Comparison of ENCODE assay signal across 20 cellular contexts in the genomic region with DNA sequence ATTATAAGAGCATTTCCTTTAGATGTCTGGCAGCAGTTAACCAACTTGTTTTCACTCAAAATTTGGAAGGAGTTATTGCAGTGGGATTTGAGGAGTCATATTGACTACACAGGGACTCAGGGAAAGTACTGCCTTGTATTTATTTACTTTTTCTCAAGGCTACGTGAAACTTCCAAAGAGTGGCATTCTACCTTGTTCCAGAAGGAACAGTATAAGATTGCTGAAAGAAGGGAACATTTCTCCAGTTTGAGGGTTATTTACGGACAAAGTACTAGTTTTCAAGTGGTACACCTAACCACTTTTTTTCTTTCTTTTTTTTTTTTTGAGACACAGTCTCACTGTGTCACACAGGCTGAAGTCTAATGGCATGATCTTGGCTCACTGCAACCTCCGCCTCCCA. TPM values are rescaled to one million over a fixed set of nuclear protein-coding genes. Genes with fewer than 3 reads are reported as not detected.
DNase-seq lines count a peak whose midpoint lies in the region; ATAC-seq and TF ChIP-seq lines count a peak whose summit lies in the region.
"Had no signal": no experiment of that assay in that cellular context is flagged by ENCODE, and none has a peak within 500 bp of the region (broad histone marks: within the 10 kb centered on the region; RNA-seq: fewer than 3 reads in every experiment).

No MANE protein-coding gene starts in this region.

- peaks cover 16% of the 10 kb centered on the region for H3K4me1 Mint-ChIP-seq in nephron progenitor cell

- H3K27ac Mint-ChIP-seq in nephron progenitor cell: peak overlapping the region; percentile 94
- H3K27ac Mint-ChIP-seq: CD14-positive monocyte; CD8-positive, alpha-beta T cell; GM23338; HFFc6 had no signal

- no peak overlapping the region for H3K27ac ChIP-seq in HEK293 (ENCODE audit: extremely low read depth, low read depth, low read length)
- H3K27ac ChIP-seq in ascending aorta: peak overlapping the region; percentile 17 to 26
- H3K27ac ChIP-seq in upper lobe of right lung: no peak overlapping the region
- H3K27ac ChIP-seq: BLaER1, HL-60 had no signal

- POLR2A ChIA-PET in HEK293 (lab: Yijun Ruan, JAX) (interaction anchor here (0.7 kb wide), 1 partner anchor 59 kb away, joined by 4 read pairs; no protein-coding TSS in a partner anchor), GM10248 (lab: Yijun Ruan, JAX) (no interaction called here)

- H3K9me3 Mint-ChIP-seq in nephron progenitor cell: no peaks in the 10 kb centered on the region
- H3K9me3 Mint-ChIP-seq: CD14-positive monocyte; CD8-positive, alpha-beta T cell; GM23338; HFFc6; IgD-negative memory B cell had no signal

- CTCF ChIA-PET in HEK293 (lab: Yijun Ruan, JAX): interaction anchor here (1.1 kb wide), 1 partner anchor 218 kb away, joined by 3 read pairs; no protein-coding TSS in a partner anchor
- CTCF ChIA-PET in GM10248 (lab: Yijun Ruan, JAX): interaction anchor here (1.1 kb wide), 1 partner anchor 59 kb away, joined by 3 read pairs; no protein-coding TSS in a partner anchor

- intact Hi-C loops in ascending aorta (cut with DNase I): no loop called here
- intact Hi-C loops in upper lobe of right lung (cut with DNase I): no loop called here

- no peaks in the 10 kb centered on the region for H3K27me3 ChIP-seq in ascending aorta
- H3K27me3 ChIP-seq in upper lobe of right lung: no peaks in the 10 kb centered on the region
- H3K27me3 ChIP-seq: BLaER1 had no signal

- no peaks in the 10 kb centered on the region for H3K9me3 ChIP-seq in HEK293 (ENCODE audit: control insufficient read depth, insufficient read depth, low read depth, low read length)
- no peaks in the 10 kb centered on the region for H3K9me3 ChIP-seq in ascending aorta
- H3K9me3 ChIP-seq in upper lobe of right lung: no peaks in the 10 kb centered on the region

- H3K4me1 ChIP-seq in HEK293 (ENCODE audit: control insufficient read depth, insufficient read depth, low read length): no peaks in the 10 kb centered on the region
- no peaks in the 10 kb centered on the region for H3K4me1 ChIP-seq in ascending aorta
- no peaks in the 10 kb centered on the region for H3K4me1 ChIP-seq in upper lobe of right lung
- H3K4me1 ChIP-seq: BLaER1 had no signal

- peak; percentile 20 for ATAC-seq in upper lobe of right lung
- ATAC-seq: CD8-positive, alpha-beta T cell; GM23338 had no signal

- no peak overlapping the region for H3K4me3 Mint-ChIP-seq in nephron progenitor cell
- H3K4me3 Mint-ChIP-seq: CD14-positive monocyte; CD8-positive, alpha-beta T cell; GM23338; HFFc6 had no signal

- no peaks in the 10 kb centered on the region for H3K36me3 ChIP-seq in HEK293 (ENCODE audit: control insufficient read depth in 2 of 2, insufficient read depth in 1 of 2, low read length in 2 of 2)
- H3K36me3 ChIP-seq in ascending aorta: no peaks in the 10 kb centered on the region
- H3K36me3 ChIP-seq in upper lobe of right lung: no peaks in the 10 kb centered on the region
- H3K36me3 ChIP-seq: BLaER1 had no signal

- DNase-seq in ascending aorta (ENCODE audit: low spot score in 2 of 2) (no peak), nephron progenitor cell (no peak), upper lobe of right lung (no peak), NCI-H187 treated with DMSO at 0.1 percent for 48 hours (lab: John Stamatoyannopoulos, UW) (no peak), GM10248 (ENCODE audit: extremely low spot score) (no peak)
- DNase-seq in stimulated activated CD8-positive, alpha-beta memory T cell treated with anti-CD3 and anti-CD28 coated beads, Interleukin-4, amount 100 ng/mL, for 48 hours: no peak
- DNase-seq: 8988T; Calu3; CD8-positive, alpha-beta T cell; DMS79 treated with DMSO at 0.1 percent for 48 hours; HCEC 1CT; HFFc6 had no signal

- peaks cover 18% of the 10 kb centered on the region for H3K36me3 Mint-ChIP-seq in nephron progenitor cell (ENCODE audit: low read depth)
- H3K36me3 Mint-ChIP-seq: CD14-positive monocyte, IgD-negative memory B cell had no signal

- TF ChIP-seq CTCF in HEK293 (tag by site-specific recombination; IDR thresholded peaks at IDR 0.05): no peak
- TF ChIP-seq CTCF in ascending aorta (IDR thresholded peaks at IDR 0.05): no peak
- TF ChIP-seq CTCF in nephron progenitor cell (IDR thresholded peaks at IDR 0.05): no peak
- TF ChIP-seq CTCF in upper lobe of right lung (IDR thresholded peaks at IDR 0.05): no peak
- TF ChIP-seq CTCF in GM10248 (IDR thresholded peaks at IDR 0.05; ENCODE audit: control extremely low read depth, extremely low read depth, low read depth, missing control alignments): no peak

- H3K27me3 Mint-ChIP-seq in nephron progenitor cell (ENCODE audit: low read depth, poor library complexity): no peaks in the 10 kb centered on the region
- H3K27me3 Mint-ChIP-seq: IgD-negative memory B cell had no signal

- H3K4me3 ChIP-seq in HEK293 (ENCODE audit: low read depth, low read length): no peak overlapping the region
- H3K4me3 ChIP-seq in ascending aorta: no peak overlapping the region
- no peak overlapping the region for H3K4me3 ChIP-seq in upper lobe of right lung
- H3K4me3 ChIP-seq: BLaER1, GM23338 had no signal

TF ChIP-seq in HEK293, 187 proteins besides CTCF, POLR2A, EP300 and RAD21:
- TF ChIP-seq, protein P1, sequence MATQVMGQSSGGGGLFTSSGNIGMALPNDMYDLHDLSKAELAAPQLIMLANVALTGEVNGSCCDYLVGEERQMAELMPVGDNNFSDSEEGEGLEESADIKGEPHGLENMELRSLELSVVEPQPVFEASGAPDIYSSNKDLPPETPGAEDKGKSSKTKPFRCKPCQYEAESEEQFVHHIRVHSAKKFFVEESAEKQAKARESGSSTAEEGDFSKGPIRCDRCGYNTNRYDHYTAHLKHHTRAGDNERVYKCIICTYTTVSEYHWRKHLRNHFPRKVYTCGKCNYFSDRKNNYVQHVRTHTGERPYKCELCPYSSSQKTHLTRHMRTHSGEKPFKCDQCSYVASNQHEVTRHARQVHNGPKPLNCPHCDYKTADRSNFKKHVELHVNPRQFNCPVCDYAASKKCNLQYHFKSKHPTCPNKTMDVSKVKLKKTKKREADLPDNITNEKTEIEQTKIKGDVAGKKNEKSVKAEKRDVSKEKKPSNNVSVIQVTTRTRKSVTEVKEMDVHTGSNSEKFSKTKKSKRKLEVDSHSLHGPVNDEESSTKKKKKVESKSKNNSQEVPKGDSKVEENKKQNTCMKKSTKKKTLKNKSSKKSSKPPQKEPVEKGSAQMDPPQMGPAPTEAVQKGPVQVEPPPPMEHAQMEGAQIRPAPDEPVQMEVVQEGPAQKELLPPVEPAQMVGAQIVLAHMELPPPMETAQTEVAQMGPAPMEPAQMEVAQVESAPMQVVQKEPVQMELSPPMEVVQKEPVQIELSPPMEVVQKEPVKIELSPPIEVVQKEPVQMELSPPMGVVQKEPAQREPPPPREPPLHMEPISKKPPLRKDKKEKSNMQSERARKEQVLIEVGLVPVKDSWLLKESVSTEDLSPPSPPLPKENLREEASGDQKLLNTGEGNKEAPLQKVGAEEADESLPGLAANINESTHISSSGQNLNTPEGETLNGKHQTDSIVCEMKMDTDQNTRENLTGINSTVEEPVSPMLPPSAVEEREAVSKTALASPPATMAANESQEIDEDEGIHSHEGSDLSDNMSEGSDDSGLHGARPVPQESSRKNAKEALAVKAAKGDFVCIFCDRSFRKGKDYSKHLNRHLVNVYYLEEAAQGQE (tag by site-specific recombination; IDR thresholded peaks at IDR 0.05): no peak
- TF ChIP-seq ZEB2 (tag by site-specific recombination; IDR thresholded peaks at IDR 0.05) (no peak), ZNF274 (IDR thresholded peaks at IDR 0.05; ENCODE audit: low read length) (no peak), ZNF274 (tag by site-specific recombination; IDR thresholded peaks at IDR 0.05; ENCODE audit: borderline replicate concordance) (0 out of 2 replicates have a peak, but pooled peaks have one; percentile 36), ZNF391 (tag by site-specific recombination; IDR thresholded peaks at IDR 0.05; ENCODE audit: borderline replicate concordance, low read depth) (no peak)

RNA-seq across cellular contexts. Expression of a gene that starts 5.1 kb away (rescaled TPM):
- total RNA-seq in ascending aorta (2.3 TPM), upper lobe of right lung (3.8 TPM)
- total RNA-seq: CD8-positive, alpha-beta T cell had no signal

RNA-seq across cellular contexts. Expression of a gene that starts 12.2 kb away (rescaled TPM):
- 33.7 TPM for total RNA-seq in ascending aorta
- total RNA-seq in upper lobe of right lung: 28.3 TPM

RNA-seq across cellular contexts. Expression of a gene that starts 38.7 kb away (rescaled TPM):
- total RNA-seq in ascending aorta: not detected
- total RNA-seq in upper lobe of right lung: not detected
- total RNA-seq: A673; CD8-positive, alpha-beta T cell; GM23338; HFFc6; HT1080 had no signal

RNA-seq across cellular contexts. Expression of a gene that starts 44.0 kb away (rescaled TPM):
- 2.6 TPM for total RNA-seq in ascending aorta
- 2.3 TPM for total RNA-seq in upper lobe of right lung
- total RNA-seq: A673; CD8-positive, alpha-beta T cell; GM23338 had no signal

RNA-seq across cellular contexts. Expression of a gene that starts 55.6 kb away (rescaled TPM):
- total RNA-seq in ascending aorta: not detected
- 0.98 TPM for total RNA-seq in upper lobe of right lung
- total RNA-seq: A673; CD8-positive, alpha-beta T cell; GM23338; HT1080 had no signal

Comparison
In these comparisons a context has a peak if more than half of its experiments do, and no peak if none do; other contexts are left out.
1. H3K27ac ChIP-seq: peak in ascending aorta (2 of 2); none in HEK293 (single experiment) and upper lobe of right lung (single experiment).